ENCODE assay signal across 8 cellular contexts in the genomic region with DNA sequence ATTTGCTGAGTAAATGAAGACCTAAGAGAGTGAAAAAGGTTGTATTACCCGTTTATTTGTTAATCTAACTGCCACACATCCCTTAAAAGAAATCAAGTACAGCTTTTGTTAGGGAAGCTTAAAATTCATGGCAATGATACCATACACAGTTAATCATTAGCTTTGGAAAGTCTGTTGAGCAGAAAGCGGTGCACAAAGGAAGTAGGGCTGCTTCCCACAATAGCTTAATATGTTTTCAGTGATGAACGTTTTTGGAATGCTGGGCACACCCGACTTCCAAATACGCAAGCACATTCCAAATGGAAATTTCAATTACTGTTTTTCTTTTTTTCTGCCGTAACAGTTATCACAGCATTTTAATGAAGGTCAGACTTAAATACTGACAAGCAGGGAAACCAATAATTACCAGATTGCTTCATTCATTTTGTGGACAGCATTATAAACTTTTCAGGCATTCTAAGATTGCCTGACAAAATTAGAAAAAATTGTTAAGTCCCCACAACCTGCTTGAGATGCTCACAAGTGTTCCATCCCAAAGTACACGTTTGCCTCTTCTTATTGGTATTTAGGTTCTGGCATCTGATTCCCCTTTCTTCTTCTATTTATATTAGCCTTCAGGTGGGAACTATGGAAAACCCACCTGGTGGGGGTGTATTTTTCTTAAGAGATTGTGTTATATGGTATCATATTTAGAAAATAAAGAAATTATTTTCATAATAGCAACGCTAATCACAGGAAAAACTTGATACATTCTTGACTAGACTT. TPM values are rescaled to one million over a fixed set of nuclear protein-coding genes. Genes with fewer than 3 reads are reported as not detected.
DNase-seq lines count a peak whose midpoint lies in the region; ATAC-seq and TF ChIP-seq lines count a peak whose summit lies in the region.

No MANE protein-coding gene starts in this region.

- no peak overlapping the region for H3K9ac ChIP-seq in HUES6 (ENCODE audit: low read length)
- H3K9ac ChIP-seq in adipocyte (ENCODE audit: low read length) = peak overlapping the region; percentile 96
- peak overlapping the region; percentile 55 to 80 (median 66) for H3K9ac ChIP-seq in skeletal muscle tissue (ENCODE audit: low read depth in 1 of 3, low read length in 3 of 3)

- TF ChIP-seq CTCF in CD4-positive, alpha-beta T cell (IDR thresholded peaks at IDR 0.05) = no peak

- intact Hi-C loops in CD4-positive, alpha-beta T cell (cut with DNase I, micrococcal nuclease) = loop anchor here in 1 of 2 experiments (5.0 to 10.0 kb wide), 2 partner anchors 712 to 1875 kb away; a partner anchor contains a TSS

- POLR2A ChIA-PET in CD4-positive, alpha-beta T cell (lab: Charles Lee) = interaction anchor here (0.9 to 1.7 kb wide), 2 partner anchors 8 to 38 kb away, joined by 3 to 5 read pairs; a partner anchor contains a TSS

- H3K4me3 ChIP-seq in HUES6 (ENCODE audit: low read depth, low read length) (no peak overlapping the region; the same call in 1 of the 2 replicates), adipocyte (ENCODE audit: low read length) (peak overlapping the region; percentile 98), skeletal muscle tissue (ENCODE audit: low read length in 3 of 3) (peak overlapping the region; percentile 56 to 88 (median 78))

- H3K27ac ChIP-seq in CD4-positive, alpha-beta T cell (ENCODE audit: low read depth, low read length) = no peak overlapping the region
- H3K27ac ChIP-seq in HUES6 (ENCODE audit: low read depth, low read length) = peak overlapping the region; percentile 81; the same call in 1 of the 2 replicates
- H3K27ac ChIP-seq in skeletal muscle tissue (ENCODE audit: low read depth, low read length) = peak overlapping the region; percentile 59

- peaks cover 7% of the 10 kb centered on the region for H3K36me3 ChIP-seq in HUES6 (ENCODE audit: control insufficient read depth, insufficient read depth, low read length)
- no peaks in the 10 kb centered on the region for H3K36me3 ChIP-seq in adipocyte (ENCODE audit: control insufficient read depth, insufficient read depth, low read length, severe bottlenecking)
- no peaks in the 10 kb centered on the region for H3K36me3 ChIP-seq in skeletal muscle tissue (ENCODE audit: control insufficient read depth in 3 of 3, insufficient read depth in 3 of 3, low read length in 3 of 3)

- H3K4me1 ChIP-seq in HUES6 (ENCODE audit: control insufficient read depth, insufficient read depth, low read length) (peaks cover 19% of the 10 kb centered on the region), adipocyte (ENCODE audit: control insufficient read depth, insufficient read depth, low read length) (peaks cover 19% of the 10 kb centered on the region), skeletal muscle tissue (ENCODE audit: control insufficient read depth in 3 of 3, insufficient read depth in 3 of 3, low read length in 3 of 3) (peaks cover 4 to 7% (median 6%) of the 10 kb centered on the region in 3 donors)

- no peak for DNase-seq in CD4-positive, alpha-beta T cell
- DNase-seq in adipocyte (ENCODE audit: low read depth) = peak; percentile 92
- DNase-seq in inferior parietal cortex (ENCODE audit: extremely low spot score) = peak; percentile 26
- no peak for DNase-seq in NCI-H82 treated with DMSO at 0.1 percent for 48 hours (lab: John Stamatoyannopoulos, UW; ENCODE audit: unreplicated experiment)

- H3K27me3 ChIP-seq in CD4-positive, alpha-beta T cell (ENCODE audit: control insufficient read depth, insufficient read depth, low read length) = no peaks in the 10 kb centered on the region
- H3K27me3 ChIP-seq in HUES6 (ENCODE audit: control insufficient read depth, insufficient read depth, low read length) = no peaks in the 10 kb centered on the region
- no peaks in the 10 kb centered on the region for H3K27me3 ChIP-seq in adipocyte (replicated peaks; ENCODE audit: control insufficient read depth, insufficient read depth, low read length)
- no peaks in the 10 kb centered on the region for H3K27me3 ChIP-seq in skeletal muscle tissue (ENCODE audit: control insufficient read depth in 3 of 3, insufficient read depth in 3 of 3, low read length in 3 of 3)

- no peaks in the 10 kb centered on the region for H3K9me3 ChIP-seq in CD4-positive, alpha-beta T cell (ENCODE audit: control insufficient read depth, low read length)
- H3K9me3 ChIP-seq in HUES6 (ENCODE audit: control insufficient read depth, insufficient read depth, low read depth, low read length) = no peaks in the 10 kb centered on the region
- no peaks in the 10 kb centered on the region for H3K9me3 ChIP-seq in adipocyte (ENCODE audit: control insufficient read depth, low read length)
- H3K9me3 ChIP-seq in skeletal muscle tissue (ENCODE audit: control insufficient read depth in 3 of 3, low read length in 3 of 3) = no peaks in the 10 kb centered on the region

- peaks cover 6% of the 10 kb centered on the region for H3K36me3 Mint-ChIP-seq in CD4-positive, alpha-beta T cell (ENCODE audit: low read depth)

- peak overlapping the region; percentile 13 for H3K27ac Mint-ChIP-seq in CD4-positive, alpha-beta T cell

- H3K9me3 Mint-ChIP-seq in CD4-positive, alpha-beta T cell = no peaks in the 10 kb centered on the region

- peaks cover 15% of the 10 kb centered on the region for H3K4me1 Mint-ChIP-seq in CD4-positive, alpha-beta T cell (ENCODE audit: low read depth)

- peak overlapping the region; percentile 97 for H3K4me3 Mint-ChIP-seq in CD4-positive, alpha-beta T cell

- CTCF ChIA-PET in CD4-positive, alpha-beta T cell (lab: Charles Lee) = interaction anchor here (0.6 to 1.4 kb wide), 6 partner anchors 9 to 173 kb away, joined by 3 to 7 read pairs (median 4); a partner anchor contains a TSS

- H3K27me3 Mint-ChIP-seq in CD4-positive, alpha-beta T cell = no peaks in the 10 kb centered on the region

- no peak for ATAC-seq in CD4-positive, alpha-beta T cell (ENCODE audit: poor library complexity)
- ATAC-seq in HG02642 (IDR thresholded peaks at IDR 0.05; ENCODE audit: poor library complexity, unreplicated experiment) (no peak), HG03280 (IDR thresholded peaks at IDR 0.05; ENCODE audit: unreplicated experiment) (no peak)

RNA-seq across cellular contexts. Expression of a gene that starts 1.1 kb away (rescaled TPM):
- total RNA-seq in CD4-positive, alpha-beta T cell = 1 to 10 TPM in 1 of 2 experiments, under 1 TPM in 1; 0.71 to 1.1 TPM
- 7.3 TPM for total RNA-seq in skeletal muscle tissue

RNA-seq across cellular contexts. Expression of a gene that starts 38.5 kb away (rescaled TPM):
- total RNA-seq in CD4-positive, alpha-beta T cell = under 1 TPM; 0.33 to 0.50 TPM
- total RNA-seq in skeletal muscle tissue = 1.6 TPM

Comparison
In these comparisons a context has a peak if more than half of its experiments do, and no peak if none do; other contexts are left out.
1. DNase-seq: peak in adipocyte (single experiment) and inferior parietal cortex (single experiment); none in CD4-positive, alpha-beta T cell (0 of 10) and NCI-H82 treated with DMSO at 0.1 percent for 48 hours (single experiment).